1 cellular context compared by ENCODE assay signal in the genomic region with DNA sequence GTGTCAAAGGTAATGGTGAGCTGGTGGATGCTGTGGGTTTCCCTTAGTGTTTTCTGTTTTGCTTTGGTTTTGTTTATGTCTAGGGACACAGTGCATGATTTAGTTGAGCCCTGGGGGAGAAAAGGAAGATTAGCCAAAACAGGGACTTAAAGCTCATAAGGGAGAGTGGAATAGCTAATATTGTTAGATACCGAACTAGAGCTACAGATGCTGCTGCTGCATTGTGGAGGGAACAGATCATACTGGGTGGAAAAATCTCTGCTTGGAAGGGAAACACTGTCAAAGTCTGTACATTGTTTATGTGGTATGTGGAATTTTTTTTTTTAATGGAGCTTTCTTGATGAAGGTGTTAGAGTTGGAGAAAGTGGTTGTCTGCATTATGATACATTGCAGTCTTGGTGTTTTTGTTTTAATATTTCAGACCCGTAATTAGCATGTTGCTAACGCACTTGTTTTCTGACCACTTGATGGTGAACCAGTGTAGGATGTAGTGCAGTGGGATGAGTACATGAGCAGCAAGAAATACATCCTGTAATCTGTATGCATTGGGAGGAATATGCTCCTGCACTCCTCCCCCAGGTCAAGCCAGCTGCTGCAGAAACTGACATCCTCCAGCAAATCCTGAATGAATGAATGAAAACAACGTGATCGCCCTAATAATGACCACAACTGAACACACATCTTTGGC.
A peak's percentile ranks its signal among the peaks of the same experiment; 100 is the strongest.
TF ChIP-seq lines count a peak whose summit lies in the region.

No MANE protein-coding gene starts in this region.

TF ChIP-seq in SK-N-SH, 30 proteins besides CTCF, POLR2A, EP300 and RAD21:
- TF ChIP-seq, protein P1, sequence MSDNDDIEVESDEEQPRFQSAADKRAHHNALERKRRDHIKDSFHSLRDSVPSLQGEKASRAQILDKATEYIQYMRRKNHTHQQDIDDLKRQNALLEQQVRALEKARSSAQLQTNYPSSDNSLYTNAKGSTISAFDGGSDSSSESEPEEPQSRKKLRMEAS (IDR thresholded peaks at IDR 0.05; ENCODE audit: low read depth): no peak; the same call in 1 of the 2 replicates
- peak; percentile 10; the same call in 1 of the 2 replicates for TF ChIP-seq SMC3 (IDR thresholded peaks at IDR 0.05; ENCODE audit: low read depth, low read length)
- TF ChIP-seq, protein P2, sequence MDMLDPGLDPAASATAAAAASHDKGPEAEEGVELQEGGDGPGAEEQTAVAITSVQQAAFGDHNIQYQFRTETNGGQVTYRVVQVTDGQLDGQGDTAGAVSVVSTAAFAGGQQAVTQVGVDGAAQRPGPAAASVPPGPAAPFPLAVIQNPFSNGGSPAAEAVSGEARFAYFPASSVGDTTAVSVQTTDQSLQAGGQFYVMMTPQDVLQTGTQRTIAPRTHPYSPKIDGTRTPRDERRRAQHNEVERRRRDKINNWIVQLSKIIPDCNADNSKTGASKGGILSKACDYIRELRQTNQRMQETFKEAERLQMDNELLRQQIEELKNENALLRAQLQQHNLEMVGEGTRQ (IDR thresholded peaks at IDR 0.05; ENCODE audit: borderline replicate concordance, low read depth, low read length): no peak
- TF ChIP-seq MXI1 (IDR thresholded peaks at IDR 0.05; ENCODE audit: low read depth, low read length): peak; percentile 91
- peak; percentile 58; the same call in 1 of the 2 replicates for TF ChIP-seq SIN3A (IDR thresholded peaks at IDR 0.05; ENCODE audit: borderline replicate concordance, low read depth, low read length)
- peak; percentile 14 for TF ChIP-seq CHD2 (IDR thresholded peaks at IDR 0.05; ENCODE audit: low read length, partially characterized antibody)
- TF ChIP-seq ELF1 (IDR thresholded peaks at IDR 0.05): no peak
